18 cellular contexts compared by ENCODE assay signal in genomic region chr5:41338276-41338675, GRCh38.
DNase-seq lines count a peak whose midpoint lies in the region; ATAC-seq and TF ChIP-seq lines count a peak whose summit lies in the region.
"Had no signal": no experiment of that assay in that cellular context is flagged by ENCODE, and none has a peak within 500 bp of the region (broad histone marks: within the 10 kb centered on the region; RNA-seq: fewer than 3 reads in every experiment).

No MANE protein-coding gene starts in this region.

- no peaks in the 10 kb centered on the region for H4K20me1 ChIP-seq in IMR-90 (ENCODE audit: insufficient read depth, low read length)

- H3K36me3 ChIP-seq in IMR-90 (ENCODE audit: control insufficient read depth, insufficient read depth, low read length), result no peaks in the 10 kb centered on the region
- H3K36me3 ChIP-seq: Peyer's patch had no signal

- H3K56ac ChIP-seq in IMR-90 (ENCODE audit: extremely low read depth, insufficient read depth, low read length), result no peak overlapping the region

- H3K18ac ChIP-seq in IMR-90 (ENCODE audit: low read depth, low read length), result no peak overlapping the region

- intact Hi-C loops in IMR-90 (cut with micrococcal nuclease), result loop anchor here (2.0 kb wide), 1 partner anchor 433 kb away; no protein-coding TSS in a partner anchor

- no peak overlapping the region for H2BK20ac ChIP-seq in IMR-90 (ENCODE audit: low read depth, low read length)

- TF ChIP-seq POLR2A in IMR-90 (IDR thresholded peaks at IDR 0.05; ENCODE audit: low read depth, low read length), result no peak

- H4K5ac ChIP-seq in IMR-90 (ENCODE audit: low read depth, low read length), result no peak overlapping the region

- in situ Hi-C loops in IMR-90 (cut with MboI; ENCODE audit: low sequenced_read_pairs), result no loop called here

- H4K8ac ChIP-seq in IMR-90 (ENCODE audit: low read depth in 2 of 2, low read length in 2 of 2), result no peak overlapping the region

- H3K23ac ChIP-seq in IMR-90 (ENCODE audit: low read depth, low read length), result no peak overlapping the region

- no peak overlapping the region for H3K4me3 Mint-ChIP-seq in naive thymus-derived CD8-positive, alpha-beta T cell
- no peak overlapping the region for H3K4me3 Mint-ChIP-seq in stimulated activated memory B cell treated with anti-CD40 and anti-IgM and Interleukin-4, amounts not matched to agents 10 μg/mL and 1 μg/mL and 100 μg/mL, for 72 hours
- H3K4me3 Mint-ChIP-seq in HFFc6, result no peak overlapping the region
- H3K4me3 Mint-ChIP-seq: CD4-positive, CD25-positive, alpha-beta regulatory T cell had no signal

- no peak for DNase-seq in AG04450 (ENCODE audit: low read depth, low spot score)
- DNase-seq in IMR-90, result peak; percentile 10
- peak; percentile 63 for DNase-seq in choroid plexus epithelial cell (ENCODE audit: low read depth)
- DNase-seq in left lobe of liver (ENCODE audit: low spot score), result no peak
- DNase-seq in naive thymus-derived CD8-positive, alpha-beta T cell, result no peak
- DNase-seq in cerebellar cortex (ENCODE audit: low spot score), result no peak
- no peak for DNase-seq in HFFc6
- DNase-seq: Caco-2; CD4-positive, CD25-positive, alpha-beta regulatory T cell; DMS153; NCI-H1105 treated with DMSO at 0.1 percent for 48 hours; NCI-H1694 treated with DMSO at 0.1 percent for 48 hours; NCI-H2107; NCI-H2227 treated with DMSO at 0.1 percent for 48 hours; NCI-H524; Peyer's patch; SHP77 had no signal

- peaks cover 2% of the 10 kb centered on the region; the same call in 1 of the 2 replicates for H3K4me1 ChIP-seq in IMR-90 (ENCODE audit: control insufficient read depth, insufficient read depth, low read length)
- H3K4me1 ChIP-seq: Caco-2, Peyer's patch had no signal

- CTCF ChIA-PET in AG04450 (lab: Charles Lee) (no interaction called here), IMR-90 (lab: Yijun Ruan, JAX) (no interaction called here)

- H3K27ac Mint-ChIP-seq in naive thymus-derived CD8-positive, alpha-beta T cell, result no peak overlapping the region
- no peak overlapping the region for H3K27ac Mint-ChIP-seq in stimulated activated memory B cell treated with anti-CD40 and anti-IgM and Interleukin-4, amounts not matched to agents 10 μg/mL and 1 μg/mL and 100 μg/mL, for 72 hours
- H3K27ac Mint-ChIP-seq in HFFc6, result no peak overlapping the region

- no peak overlapping the region for H3K4me3 ChIP-seq in AG04450 (ENCODE audit: low read depth, low read length)
- no peak overlapping the region for H3K4me3 ChIP-seq in IMR-90 (ENCODE audit: insufficient read depth, low read depth, low read length)
- no peak overlapping the region for H3K4me3 ChIP-seq in choroid plexus epithelial cell (ENCODE audit: low read depth, low read length)
- H3K4me3 ChIP-seq: Peyer's patch had no signal

- H4K91ac ChIP-seq in IMR-90 (ENCODE audit: insufficient read depth, low read depth, low read length), result no peak overlapping the region

- peaks cover 3% of the 10 kb centered on the region; the same call in 1 of the 2 replicates for H3K9me1 ChIP-seq in IMR-90 (ENCODE audit: insufficient read depth, low read length)

- no peak overlapping the region for H2BK120ac ChIP-seq in IMR-90 (ENCODE audit: low read depth, low read length)

- ATAC-seq in IMR-90 (ENCODE audit: low read depth), result no peak
- peak; percentile 44 for ATAC-seq in left lobe of liver
- ATAC-seq in naive thymus-derived CD8-positive, alpha-beta T cell, result no peak
- ATAC-seq in stimulated activated memory B cell treated with anti-CD40 and anti-IgM and Interleukin-4, amounts not matched to agents 10 μg/mL and 1 μg/mL and 100 μg/mL, for 72 hours, result no peak

- dilution Hi-C loops in IMR-90 (cut with HindIII; ENCODE audit: low sequenced_read_pairs, unreplicated experiment), result no loop called here

- H3K36me3 Mint-ChIP-seq in naive thymus-derived CD8-positive, alpha-beta T cell, result no peaks in the 10 kb centered on the region
- no peaks in the 10 kb centered on the region for H3K36me3 Mint-ChIP-seq in stimulated activated memory B cell treated with anti-CD40 and anti-IgM and Interleukin-4, amounts not matched to agents 10 μg/mL and 1 μg/mL and 100 μg/mL, for 72 hours
- no peaks in the 10 kb centered on the region for H3K36me3 Mint-ChIP-seq in HFFc6 (ENCODE audit: low read depth)
- H3K36me3 Mint-ChIP-seq: CD4-positive, CD25-positive, alpha-beta regulatory T cell had no signal

- no peak overlapping the region for H2AK5ac ChIP-seq in IMR-90 (ENCODE audit: low read depth, low read length)

- H3K27ac ChIP-seq in AG04450 (ENCODE audit: low read depth, low read length), result no peak overlapping the region
- H3K27ac ChIP-seq in IMR-90 (ENCODE audit: insufficient read depth, low read length), result no peak overlapping the region
- H3K27ac ChIP-seq: Peyer's patch had no signal

- BruUV-seq in IMR-90 (replicated peaks; lab: Mats Ljungman, UMichigan), result no TSS peak

- TF ChIP-seq CTCF in AG04450 (IDR thresholded peaks at IDR 0.05; ENCODE audit: low read depth, low read length) (0 out of 2 replicates have a peak, but pooled peaks have one; percentile 6), IMR-90 (conservative IDR thresholded peaks at IDR 0.05; ENCODE audit: low read depth, low read length) (0 out of 2 replicates have a peak, but pooled peaks have one; percentile 15), choroid plexus epithelial cell (conservative IDR thresholded peaks at IDR 0.05; ENCODE audit: low read depth, low read length) (peak; percentile 36), HFFc6 (IDR thresholded peaks at IDR 0.05) (no peak)

- POLR2A ChIA-PET in AG04450 (lab: Yijun Ruan, JAX) (no interaction called here), IMR-90 (lab: Charles Lee; ENCODE audit: unreplicated experiment) (no interaction called here)
- POLR2A ChIA-PET in naive thymus-derived CD8-positive, alpha-beta T cell (lab: Charles Lee), result no interaction called here

- H2BK15ac ChIP-seq in IMR-90 (ENCODE audit: low read depth, low read length), result no peak overlapping the region

- H3K9ac ChIP-seq in IMR-90 (ENCODE audit: low read depth, low read length), result no peak overlapping the region

- TF ChIP-seq RAD21 in IMR-90 (IDR thresholded peaks at IDR 0.05; ENCODE audit: low read length), result peak; percentile 27; the same call in 1 of the 2 replicates

- no peak overlapping the region for H3K14ac ChIP-seq in IMR-90 (replicated peaks; ENCODE audit: low read depth, low read length)

- H2AK9ac ChIP-seq in IMR-90 (replicated peaks; ENCODE audit: low read depth, low read length, poor library complexity), result no peak overlapping the region

- H3K27me3 ChIP-seq in AG04450 (ENCODE audit: control insufficient read depth, insufficient read depth, low read length), result no peaks in the 10 kb centered on the region
- H3K27me3 ChIP-seq in IMR-90 (ENCODE audit: control insufficient read depth, insufficient read depth, low read length), result no peaks in the 10 kb centered on the region
- H3K27me3 ChIP-seq: Peyer's patch had no signal

- no peak overlapping the region for H2BK5ac ChIP-seq in IMR-90 (ENCODE audit: low read depth, low read length, poor library complexity, severe bottlenecking)

- no peak overlapping the region for H2AFZ ChIP-seq in IMR-90 (replicated peaks; ENCODE audit: low read length, poor library complexity)

- no peaks in the 10 kb centered on the region for H3K4me1 Mint-ChIP-seq in naive thymus-derived CD8-positive, alpha-beta T cell
- H3K4me1 Mint-ChIP-seq in stimulated activated memory B cell treated with anti-CD40 and anti-IgM and Interleukin-4, amounts not matched to agents 10 μg/mL and 1 μg/mL and 100 μg/mL, for 72 hours, result no peaks in the 10 kb centered on the region
- peaks cover 24% of the 10 kb centered on the region for H3K4me1 Mint-ChIP-seq in HFFc6 (ENCODE audit: low read depth)
- H3K4me1 Mint-ChIP-seq: CD4-positive, CD25-positive, alpha-beta regulatory T cell had no signal

- WGBS in IMR-90 (ENCODE audit: extremely low coverage in 2 of 2, insufficient read length in 1 of 2), 2 experiments, result no CpG with 5 or more reads among the region's 2 CpGs

- no peak overlapping the region for H3K4ac ChIP-seq in IMR-90 (ENCODE audit: low read depth, low read length)

- H3K79me1 ChIP-seq in IMR-90 (ENCODE audit: low read depth in 1 of 2, low read length in 2 of 2), result no peaks in the 10 kb centered on the region

- H3K9me3 ChIP-seq in AG04450 (ENCODE audit: control insufficient read depth, insufficient read depth, low read length) (no peaks in the 10 kb centered on the region), IMR-90 (ENCODE audit: control insufficient read depth, insufficient read depth, low read length) (no peaks in the 10 kb centered on the region)
- H3K9me3 ChIP-seq: Caco-2, Peyer's patch had no signal

- H3K9me3 Mint-ChIP-seq in naive thymus-derived CD8-positive, alpha-beta T cell, result peaks cover 0 to 8% (median 1%) of the 10 kb centered on the region in 9 donors
- H3K9me3 Mint-ChIP-seq in stimulated activated memory B cell treated with anti-CD40 and anti-IgM and Interleukin-4, amounts not matched to agents 10 μg/mL and 1 μg/mL and 100 μg/mL, for 72 hours, result no peaks in the 10 kb centered on the region
- H3K9me3 Mint-ChIP-seq in HFFc6, result no peaks in the 10 kb centered on the region

- no peaks in the 10 kb centered on the region for H3K27me3 Mint-ChIP-seq in naive thymus-derived CD8-positive, alpha-beta T cell
- no peaks in the 10 kb centered on the region for H3K27me3 Mint-ChIP-seq in stimulated activated memory B cell treated with anti-CD40 and anti-IgM and Interleukin-4, amounts not matched to agents 10 μg/mL and 1 μg/mL and 100 μg/mL, for 72 hours
- no peaks in the 10 kb centered on the region for H3K27me3 Mint-ChIP-seq in HFFc6 (ENCODE audit: insufficient read depth)
- H3K27me3 Mint-ChIP-seq: CD4-positive, CD25-positive, alpha-beta regulatory T cell had no signal

- no peak overlapping the region for H3K4me2 ChIP-seq in IMR-90 (ENCODE audit: low read depth, low read length)

TF ChIP-seq in IMR-90, 13 proteins besides CTCF, POLR2A, EP300 and RAD21:
- TF ChIP-seq NFE2L2 (IDR thresholded peaks at IDR 0.05; ENCODE audit: low read depth, low read length) (no peak), RFX5 (IDR thresholded peaks at IDR 0.05; ENCODE audit: low read depth, low read length) (no peak)

Comparison
In these comparisons a context has a peak if more than half of its experiments do, and no peak if none do; other contexts are left out.
1. DNase-seq: peak in IMR-90 (single experiment) and choroid plexus epithelial cell (single experiment); none in AG04450 (single experiment), left lobe of liver (single experiment), naive thymus-derived CD8-positive, alpha-beta T cell (0 of 10), cerebellar cortex (single experiment) and HFFc6 (single experiment).